Comparison of ENCODE assay signal across 9 cellular contexts in the genomic region with DNA sequence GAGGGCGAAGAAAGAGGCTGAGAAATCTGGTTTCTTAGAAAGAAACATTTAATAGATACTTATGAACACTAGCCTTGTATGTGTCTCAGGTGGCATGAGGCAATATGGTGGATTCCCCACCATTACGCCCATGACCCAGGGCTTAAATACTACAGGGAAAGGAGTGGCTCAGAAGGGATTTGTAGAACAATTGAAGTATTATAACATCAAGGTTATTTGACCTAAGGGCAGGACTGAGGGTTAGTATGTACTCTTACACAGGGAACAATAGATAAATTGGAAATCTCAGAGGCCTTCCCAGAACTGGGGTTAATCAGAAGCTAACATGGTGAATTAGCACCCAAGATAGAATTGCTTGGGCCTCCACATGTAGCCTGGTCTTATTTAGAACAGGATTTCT.
"Had no signal": no experiment of that assay in that cellular context is flagged by ENCODE, and none has a peak within 500 bp of the region (broad histone marks: within the 10 kb centered on the region; RNA-seq: fewer than 3 reads in every experiment).

No MANE protein-coding gene starts in this region.

- H3K9me3 Mint-ChIP-seq: HFFc6 had no signal

- H2AFZ ChIP-seq: GM23248 had no signal

- H3K9me3 ChIP-seq: HAP-1 had no signal

- H3K9ac ChIP-seq: GM23248 had no signal

- DNase-seq: GM23248, GOT3, H7, HFFc6, IMR-90 had no signal

- H3K27ac ChIP-seq: GM23248, HL-60 had no signal

- H3K4me3 Mint-ChIP-seq: HFFc6 had no signal

- H3K27ac Mint-ChIP-seq: HFFc6 had no signal

- H3K4me3 ChIP-seq: GM23248, HAP-1, K562 had no signal

- H3K36me3 ChIP-seq: HAP-1 had no signal

- ATAC-seq: HCT116 had no signal
